2 cellular contexts compared by ENCODE assay signal in the genomic region with DNA sequence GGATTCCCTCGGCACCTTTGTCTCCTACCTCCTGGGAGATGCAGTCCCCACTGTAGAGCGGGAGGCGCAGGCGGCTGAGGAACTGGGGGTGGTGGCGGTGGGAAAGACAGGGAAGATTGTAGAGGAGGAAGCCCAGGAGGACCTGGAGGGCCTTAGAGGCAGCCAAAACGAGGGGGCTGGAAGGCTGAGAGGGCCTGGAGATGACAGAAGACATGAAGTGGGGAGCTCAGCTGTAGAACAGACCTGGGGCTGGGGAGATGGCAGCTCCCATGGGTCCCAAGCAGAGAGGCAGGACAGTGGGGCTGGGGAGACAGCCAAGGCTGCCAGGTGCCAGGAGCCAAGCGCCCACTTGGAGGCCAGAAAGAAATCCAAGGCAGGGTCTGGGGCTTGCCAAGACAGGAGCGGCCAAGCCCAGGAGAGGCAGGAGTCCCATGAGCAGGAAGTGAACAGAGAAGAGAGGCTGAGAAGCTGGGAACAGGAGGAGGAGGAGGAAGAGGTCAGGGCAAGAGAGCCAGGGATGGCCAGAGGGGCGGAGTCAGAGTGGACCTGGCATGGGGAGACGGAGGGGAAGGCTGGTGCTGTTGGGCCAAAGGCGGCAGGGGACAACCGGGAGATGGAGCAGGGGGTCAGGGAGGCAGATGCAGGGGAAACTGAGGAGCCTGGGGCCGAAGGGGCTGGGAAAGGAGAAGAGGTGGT.
TF ChIP-seq lines count a peak whose summit lies in the region.

No MANE protein-coding gene starts in this region.

TF ChIP-seq in WTC11, 78 proteins besides CTCF, POLR2A, EP300 and RAD21 (continued from another document):
- TF ChIP-seq, protein P1, sequence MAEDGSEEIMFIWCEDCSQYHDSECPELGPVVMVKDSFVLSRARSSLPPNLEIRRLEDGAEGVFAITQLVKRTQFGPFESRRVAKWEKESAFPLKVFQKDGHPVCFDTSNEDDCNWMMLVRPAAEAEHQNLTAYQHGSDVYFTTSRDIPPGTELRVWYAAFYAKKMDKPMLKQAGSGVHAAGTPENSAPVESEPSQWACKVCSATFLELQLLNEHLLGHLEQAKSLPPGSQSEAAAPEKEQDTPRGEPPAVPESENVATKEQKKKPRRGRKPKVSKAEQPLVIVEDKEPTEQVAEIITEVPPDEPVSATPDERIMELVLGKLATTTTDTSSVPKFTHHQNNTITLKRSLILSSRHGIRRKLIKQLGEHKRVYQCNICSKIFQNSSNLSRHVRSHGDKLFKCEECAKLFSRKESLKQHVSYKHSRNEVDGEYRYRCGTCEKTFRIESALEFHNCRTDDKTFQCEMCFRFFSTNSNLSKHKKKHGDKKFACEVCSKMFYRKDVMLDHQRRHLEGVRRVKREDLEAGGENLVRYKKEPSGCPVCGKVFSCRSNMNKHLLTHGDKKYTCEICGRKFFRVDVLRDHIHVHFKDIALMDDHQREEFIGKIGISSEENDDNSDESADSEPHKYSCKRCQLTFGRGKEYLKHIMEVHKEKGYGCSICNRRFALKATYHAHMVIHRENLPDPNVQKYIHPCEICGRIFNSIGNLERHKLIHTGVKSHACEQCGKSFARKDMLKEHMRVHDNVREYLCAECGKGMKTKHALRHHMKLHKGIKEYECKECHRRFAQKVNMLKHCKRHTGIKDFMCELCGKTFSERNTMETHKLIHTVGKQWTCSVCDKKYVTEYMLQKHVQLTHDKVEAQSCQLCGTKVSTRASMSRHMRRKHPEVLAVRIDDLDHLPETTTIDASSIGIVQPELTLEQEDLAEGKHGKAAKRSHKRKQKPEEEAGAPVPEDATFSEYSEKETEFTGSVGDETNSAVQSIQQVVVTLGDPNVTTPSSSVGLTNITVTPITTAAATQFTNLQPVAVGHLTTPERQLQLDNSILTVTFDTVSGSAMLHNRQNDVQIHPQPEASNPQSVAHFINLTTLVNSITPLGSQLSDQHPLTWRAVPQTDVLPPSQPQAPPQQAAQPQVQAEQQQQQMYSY (CRISPR knock-in tag; IDR thresholded peaks at IDR 0.05) = no peak
- TF ChIP-seq ZBTB43 (CRISPR knock-in tag; IDR thresholded peaks at IDR 0.05) = no peak
- TF ChIP-seq ATF2 (CRISPR knock-in tag; IDR thresholded peaks at IDR 0.05; ENCODE audit: borderline replicate concordance, low read depth) = no peak
- TF ChIP-seq, protein P2, sequence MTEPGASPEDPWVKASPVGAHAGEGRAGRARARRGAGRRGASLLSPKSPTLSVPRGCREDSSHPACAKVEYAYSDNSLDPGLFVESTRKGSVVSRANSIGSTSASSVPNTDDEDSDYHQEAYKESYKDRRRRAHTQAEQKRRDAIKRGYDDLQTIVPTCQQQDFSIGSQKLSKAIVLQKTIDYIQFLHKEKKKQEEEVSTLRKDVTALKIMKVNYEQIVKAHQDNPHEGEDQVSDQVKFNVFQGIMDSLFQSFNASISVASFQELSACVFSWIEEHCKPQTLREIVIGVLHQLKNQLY (CRISPR knock-in tag; IDR thresholded peaks at IDR 0.05) = no peak
- no peak for TF ChIP-seq TEAD1 (CRISPR knock-in tag; IDR thresholded peaks at IDR 0.05)
- TF ChIP-seq ATF6 (CRISPR knock-in tag; IDR thresholded peaks at IDR 0.05) = no peak
- TF ChIP-seq, protein P3, sequence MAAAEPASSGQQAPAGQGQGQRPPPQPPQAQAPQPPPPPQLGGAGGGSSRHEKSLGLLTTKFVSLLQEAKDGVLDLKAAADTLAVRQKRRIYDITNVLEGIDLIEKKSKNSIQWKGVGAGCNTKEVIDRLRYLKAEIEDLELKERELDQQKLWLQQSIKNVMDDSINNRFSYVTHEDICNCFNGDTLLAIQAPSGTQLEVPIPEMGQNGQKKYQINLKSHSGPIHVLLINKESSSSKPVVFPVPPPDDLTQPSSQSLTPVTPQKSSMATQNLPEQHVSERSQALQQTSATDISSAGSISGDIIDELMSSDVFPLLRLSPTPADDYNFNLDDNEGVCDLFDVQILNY (CRISPR knock-in tag; IDR thresholded peaks at IDR 0.05) = no peak
- no peak for TF ChIP-seq PREB (CRISPR knock-in tag; IDR thresholded peaks at IDR 0.05; ENCODE audit: borderline replicate concordance)
- no peak for TF ChIP-seq ATF3 (CRISPR knock-in tag; conservative IDR thresholded peaks at IDR 0.05)

TF ChIP-seq in GM23338, 12 proteins besides CTCF, POLR2A, EP300 and RAD21 (continued from another document):
- no peak for TF ChIP-seq ZNF462 (CRISPR knock-in tag; IDR thresholded peaks at IDR 0.05)
- no peak for TF ChIP-seq ZNF331 (CRISPR knock-in tag; IDR thresholded peaks at IDR 0.05; ENCODE audit: low read depth)
- TF ChIP-seq POLR2AphosphoS5 (IDR thresholded peaks at IDR 0.05; ENCODE audit: low read depth) = no peak
- TF ChIP-seq REST (IDR thresholded peaks at IDR 0.05; ENCODE audit: unreplicated experiment) = no peak
- no peak for TF ChIP-seq JUNB (IDR thresholded peaks at IDR 0.05; ENCODE audit: unreplicated experiment)
- TF ChIP-seq, protein P4, sequence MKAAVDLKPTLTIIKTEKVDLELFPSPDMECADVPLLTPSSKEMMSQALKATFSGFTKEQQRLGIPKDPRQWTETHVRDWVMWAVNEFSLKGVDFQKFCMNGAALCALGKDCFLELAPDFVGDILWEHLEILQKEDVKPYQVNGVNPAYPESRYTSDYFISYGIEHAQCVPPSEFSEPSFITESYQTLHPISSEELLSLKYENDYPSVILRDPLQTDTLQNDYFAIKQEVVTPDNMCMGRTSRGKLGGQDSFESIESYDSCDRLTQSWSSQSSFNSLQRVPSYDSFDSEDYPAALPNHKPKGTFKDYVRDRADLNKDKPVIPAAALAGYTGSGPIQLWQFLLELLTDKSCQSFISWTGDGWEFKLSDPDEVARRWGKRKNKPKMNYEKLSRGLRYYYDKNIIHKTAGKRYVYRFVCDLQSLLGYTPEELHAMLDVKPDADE (IDR thresholded peaks at IDR 0.05) = no peak
- TF ChIP-seq ZNF114 (CRISPR knock-in tag; IDR thresholded peaks at IDR 0.05) = no peak
- no peak for TF ChIP-seq STAT1 (IDR thresholded peaks at IDR 0.05; ENCODE audit: unreplicated experiment)
- no peak for TF ChIP-seq EZH2phosphoT487 (IDR thresholded peaks at IDR 0.05; ENCODE audit: unreplicated experiment)
